7 cellular contexts compared by ENCODE assay signal in genomic region chr5:139565411-139566305, GRCh38. TPM values are rescaled to one million over a fixed set of nuclear protein-coding genes. Genes with fewer than 3 reads are reported as not detected.
DNase-seq lines count a peak whose midpoint lies in the region; ATAC-seq and TF ChIP-seq lines count a peak whose summit lies in the region.

No MANE protein-coding gene starts in this region.

- H3K9me3 ChIP-seq in mammary epithelial cell (replicated peaks; ENCODE audit: insufficient read depth, low read length) = no peaks in the 10 kb centered on the region
- H3K9me3 ChIP-seq in neutrophil = no peaks in the 10 kb centered on the region

- in situ Hi-C loops in mammary epithelial cell (cut with MboI; ENCODE audit: low sequenced_read_pairs in 2 of 2) = no loop called here

- ATAC-seq in GM18907 (IDR thresholded peaks at IDR 0.05; ENCODE audit: unreplicated experiment) (peak; percentile 30), HG02981 (IDR thresholded peaks at IDR 0.05; ENCODE audit: unreplicated experiment) (peak; percentile 39)

- H2AFZ ChIP-seq in mammary epithelial cell (ENCODE audit: low read depth, low read length) = no peak overlapping the region

- peak overlapping the region; percentile 25 for H3K4me2 ChIP-seq in mammary epithelial cell (ENCODE audit: insufficient read depth, low read depth, low read length)

- H3K27ac Mint-ChIP-seq in T-helper 1 cell treated with Interleukin-12 subunit alpha and Interleukin-12 subunit beta and Interleukin-4 antibody, amounts not matched to agents 30 μg/mL and 1 μg/mL, for 36 hours = peak overlapping the region; percentile 85

- H3K79me2 ChIP-seq in mammary epithelial cell (ENCODE audit: insufficient read depth, low read length) = peaks cover 93% of the 10 kb centered on the region

- H3K4me3 ChIP-seq in mammary epithelial cell (replicated peaks in 1 of 3; ENCODE audit: insufficient read depth in 1 of 3, low read depth in 2 of 3, low read length in 3 of 3) (no peak overlapping the region), neutrophil (ENCODE audit: low read depth in 1 of 2, low read length in 1 of 2) (no peak overlapping the region)

- peaks cover 24% of the 10 kb centered on the region for H3K36me3 Mint-ChIP-seq in T-helper 1 cell treated with Interleukin-12 subunit alpha and Interleukin-12 subunit beta and Interleukin-4 antibody, amounts not matched to agents 30 μg/mL and 1 μg/mL, for 36 hours (ENCODE audit: low read depth)

- H3K9me3 Mint-ChIP-seq in T-helper 1 cell treated with Interleukin-12 subunit alpha and Interleukin-12 subunit beta and Interleukin-4 antibody, amounts not matched to agents 30 μg/mL and 1 μg/mL, for 36 hours = no peaks in the 10 kb centered on the region

- DNase-seq in mammary epithelial cell (no peak), HuH-7 (ENCODE audit: low spot score) (no peak), NCI-H2081 (lab: John Stamatoyannopoulos, UW) (no peak)

- WGBS in mammary epithelial cell (ENCODE audit: low coverage, missing lambda C conversion rate) = 95% methylated on average over 6 of the region's 6 CpGs

- no peaks in the 10 kb centered on the region for H3K27me3 Mint-ChIP-seq in T-helper 1 cell treated with Interleukin-12 subunit alpha and Interleukin-12 subunit beta and Interleukin-4 antibody, amounts not matched to agents 30 μg/mL and 1 μg/mL, for 36 hours (ENCODE audit: low read depth)

- H4K20me1 ChIP-seq in mammary epithelial cell (ENCODE audit: insufficient read depth, low read length) = peaks cover 4% of the 10 kb centered on the region

- H3K4me1 Mint-ChIP-seq in T-helper 1 cell treated with Interleukin-12 subunit alpha and Interleukin-12 subunit beta and Interleukin-4 antibody, amounts not matched to agents 30 μg/mL and 1 μg/mL, for 36 hours (ENCODE audit: low read depth) = peaks cover 49% of the 10 kb centered on the region

- H3K9ac ChIP-seq in mammary epithelial cell (ENCODE audit: insufficient read depth, low read length) = peak overlapping the region; percentile 12

- H3K4me1 ChIP-seq in mammary epithelial cell (ENCODE audit: insufficient read depth, low read length) = peaks cover 4% of the 10 kb centered on the region
- peaks cover 41 to 47% of the 10 kb centered on the region in 2 experiments for H3K4me1 ChIP-seq in neutrophil (ENCODE audit: control insufficient read depth in 1 of 2, insufficient read depth in 1 of 2, low read depth in 1 of 2, low read length in 1 of 2)

- no peak for TF ChIP-seq CTCF in mammary epithelial cell (conservative IDR thresholded peaks at IDR 0.05 in 1 of 2, IDR thresholded peaks at IDR 0.05 in 1 of 2; ENCODE audit: extremely low read depth in 1 of 2, insufficient read depth in 1 of 2, low read depth in 1 of 2, low read length in 2 of 2)
- no peak for TF ChIP-seq CTCF in neutrophil (IDR thresholded peaks at IDR 0.05)

- BruUV-seq in mammary epithelial cell (replicated peaks; lab: Mats Ljungman, UMichigan) = no TSS peak

- intact Hi-C loops in mammary epithelial cell (cut with micrococcal nuclease) = no loop called here

- H3K27me3 ChIP-seq in mammary epithelial cell (ENCODE audit: insufficient read depth, low read length) (no peaks in the 10 kb centered on the region), neutrophil (no peaks in the 10 kb centered on the region)

- dilution Hi-C loops in mammary epithelial cell (cut with HindIII; ENCODE audit: low sequenced_read_pairs) = no loop called here

- CTCF ChIA-PET in mammary epithelial cell (lab: Charles Lee; ENCODE audit: low non-redundant PET) = no interaction called here

- H3K4me3 Mint-ChIP-seq in T-helper 1 cell treated with Interleukin-12 subunit alpha and Interleukin-12 subunit beta and Interleukin-4 antibody, amounts not matched to agents 30 μg/mL and 1 μg/mL, for 36 hours = peak overlapping the region; percentile 78

- H3K27ac ChIP-seq in mammary epithelial cell (ENCODE audit: insufficient read depth, low read depth, low read length) (no peak overlapping the region), neutrophil (peak overlapping the region; percentile 66)

- H3K36me3 ChIP-seq in mammary epithelial cell (ENCODE audit: insufficient read depth, low read length) = peaks cover 4% of the 10 kb centered on the region
- H3K36me3 ChIP-seq in neutrophil = no peaks in the 10 kb centered on the region

RNA-seq across cellular contexts. Expression of gene UBE2D2, which starts 4.5 kb away (rescaled TPM):
- total RNA-seq in mammary epithelial cell = 100 to 1,000 TPM in 1 of 2 donors, 10 to 100 TPM in 1; 47.0 to 141 TPM
- polyA plus RNA-seq in mammary epithelial cell = 40.1 TPM
- 66.4 TPM for polyA minus RNA-seq in mammary epithelial cell
